Comparison of ENCODE assay signal across 17 cellular contexts in the genomic region with DNA sequence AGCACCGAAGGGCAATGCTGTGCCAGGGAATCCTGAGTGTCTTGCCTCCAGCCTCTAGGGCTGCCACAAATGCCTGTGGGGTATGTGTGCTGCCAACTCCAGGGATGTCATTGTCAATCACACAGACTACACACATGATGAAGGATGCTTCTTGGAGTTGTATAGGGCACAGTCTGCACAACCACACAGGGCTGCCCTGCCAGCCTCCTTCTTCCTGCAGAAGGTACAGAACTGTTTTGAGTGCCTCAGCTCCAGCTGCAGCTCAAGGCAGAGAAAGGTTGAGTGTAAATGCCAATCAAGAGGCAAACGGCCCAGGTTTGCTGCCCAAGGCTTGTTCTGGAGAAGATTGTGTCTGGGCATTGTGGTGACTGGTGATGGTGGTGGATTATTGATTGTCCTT. TPM values are rescaled to one million over a fixed set of nuclear protein-coding genes. Genes with fewer than 3 reads are reported as not detected.
"Had no signal": no experiment of that assay in that cellular context is flagged by ENCODE, and none has a peak within 500 bp of the region (broad histone marks: within the 10 kb centered on the region; RNA-seq: fewer than 3 reads in every experiment).

No MANE protein-coding gene starts in this region.

- H3K27me3 ChIP-seq: ascending aorta, pancreas, vagina had no signal

- FAIRE-seq: endometrium, pancreas had no signal

- H3K4me1 ChIP-seq: ascending aorta, esophagus muscularis mucosa, pancreas had no signal

- H3K9me3 ChIP-seq: ascending aorta, esophagus muscularis mucosa, pancreas, thoracic aorta, vagina had no signal

- ATAC-seq: activated CD4-positive, alpha-beta T cell treated with anti-CD3 and anti-CD28 coated beads for 36 hours; naive thymus-derived CD4-positive, alpha-beta T cell; T-cell had no signal

- DNase-seq: activated CD4-positive, alpha-beta memory T cell treated with anti-CD3 and anti-CD28 coated beads for 36 hours; activated CD4-positive, alpha-beta T cell treated with anti-CD3 and anti-CD28 coated beads for 36 hours; activated naive CD4-positive, alpha-beta T cell treated with anti-CD3 and anti-CD28 coated beads, Interleukin-2, amount 10 ng/mL, durations not matched to agents 7 days and 5 days; activated T-cell treated with anti-CD3 and anti-CD28 coated beads, Interleukin-2, amount 50 U/mL, for 24 hours; hippocampal formation; naive thymus-derived CD4-positive, alpha-beta T cell; stimulated activated CD4-positive, alpha-beta T cell treated with anti-CD3 and anti-CD28 coated beads, Interleukin-1b, Interleukin-23, amount 100 ng/mL, for 48 hours; T-cell; WERI-Rb-1 had no signal

- H3K27ac ChIP-seq: ascending aorta, esophagus muscularis mucosa, thoracic aorta, vagina, WERI-Rb-1 had no signal

- H3K4me3 ChIP-seq: ascending aorta, esophagus muscularis mucosa, pancreas, thoracic aorta, vagina had no signal

- H3K36me3 ChIP-seq: ascending aorta, esophagus muscularis mucosa, pancreas, thoracic aorta, vagina, WERI-Rb-1 had no signal

RNA-seq across cellular contexts. Expression of a gene that starts 15.6 kb away (rescaled TPM):
- total RNA-seq: activated CD4-positive, alpha-beta memory T cell treated with anti-CD3 and anti-CD28 coated beads for 36 hours; activated CD4-positive, alpha-beta T cell treated with anti-CD3 and anti-CD28 coated beads for 36 hours; fibroblast of villous mesenchyme; mesothelial cell of epicardium; naive thymus-derived CD4-positive, alpha-beta T cell; T-cell had no signal
- polyA plus RNA-seq: naive thymus-derived CD4-positive, alpha-beta T cell had no signal
